ENCODE assay signal across 20 cellular contexts in genomic region chrX:14344172-14344940, GRCh38.
DNase-seq lines count a peak whose midpoint lies in the region; TF ChIP-seq lines count a peak whose summit lies in the region.
"Had no signal": no experiment of that assay in that cellular context is flagged by ENCODE, and none has a peak within 500 bp of the region (broad histone marks: within the 10 kb centered on the region; RNA-seq: fewer than 3 reads in every experiment).

No MANE protein-coding gene starts in this region.

- H3K4me1 Mint-ChIP-seq in glutamatergic neuron (ENCODE audit: low read depth, unreplicated experiment), result no peaks in the 10 kb centered on the region
- H3K4me1 Mint-ChIP-seq: CD8-positive, alpha-beta memory T cell; natural killer cell; stimulated activated memory B cell treated with anti-CD40 and anti-IgM and Interleukin-4, amounts not matched to agents 10 μg/mL and 1 μg/mL and 100 μg/mL, for 72 hours had no signal

- TF ChIP-seq CTCF in GM12875 (IDR thresholded peaks at IDR 0.05; ENCODE audit: borderline replicate concordance, insufficient read depth, low read depth, low read length) (peak; percentile 11; the same call in 1 of the 2 replicates), glutamatergic neuron (IDR thresholded peaks at IDR 0.05; ENCODE audit: partially characterized antibody, unreplicated experiment) (peak; percentile 14), lower leg skin (IDR thresholded peaks at IDR 0.05) (no peak)

- no peak overlapping the region for H3K4me3 Mint-ChIP-seq in glutamatergic neuron (ENCODE audit: unreplicated experiment)
- H3K4me3 Mint-ChIP-seq: CD8-positive, alpha-beta memory T cell; natural killer cell; stimulated activated memory B cell treated with anti-CD40 and anti-IgM and Interleukin-4, amounts not matched to agents 10 μg/mL and 1 μg/mL and 100 μg/mL, for 72 hours had no signal

- in situ Hi-C loops in ACHN (cut with HindIII; ENCODE audit: low pct_ligation_motif_present, low pct_unique_long_range_greater_than_20kb, low sequenced_read_pairs), result no loop called here

- no peaks in the 10 kb centered on the region for H3K27me3 Mint-ChIP-seq in glutamatergic neuron (ENCODE audit: unreplicated experiment)
- H3K27me3 Mint-ChIP-seq: stimulated activated memory B cell treated with anti-CD40 and anti-IgM and Interleukin-4, amounts not matched to agents 10 μg/mL and 1 μg/mL and 100 μg/mL, for 72 hours had no signal

- WGBS in lower leg skin, 2 donors, result 44 to 62% methylated on average over 3 of the region's 3 CpGs

- H3K36me3 Mint-ChIP-seq in glutamatergic neuron (ENCODE audit: unreplicated experiment), result no peaks in the 10 kb centered on the region
- H3K36me3 Mint-ChIP-seq: CD8-positive, alpha-beta memory T cell; natural killer cell; stimulated activated memory B cell treated with anti-CD40 and anti-IgM and Interleukin-4, amounts not matched to agents 10 μg/mL and 1 μg/mL and 100 μg/mL, for 72 hours had no signal

- no peak overlapping the region for H3K27ac Mint-ChIP-seq in glutamatergic neuron (ENCODE audit: unreplicated experiment)
- H3K27ac Mint-ChIP-seq: CD8-positive, alpha-beta memory T cell; natural killer cell; stimulated activated memory B cell treated with anti-CD40 and anti-IgM and Interleukin-4, amounts not matched to agents 10 μg/mL and 1 μg/mL and 100 μg/mL, for 72 hours had no signal

- peaks cover 1% of the 10 kb centered on the region for H3K9me3 Mint-ChIP-seq in glutamatergic neuron (ENCODE audit: unreplicated experiment)

- no peak overlapping the region for H3K4me3 ChIP-seq in GM12875 (ENCODE audit: low read depth, low read length)
- no peak overlapping the region for H3K4me3 ChIP-seq in lower leg skin (ENCODE audit: low read depth, poor library complexity, severe bottlenecking)
- H3K4me3 ChIP-seq: dorsolateral prefrontal cortex, SJSA1 had no signal

- intact Hi-C loops in lower leg skin (cut with DNase I; ENCODE audit: low total_unique reads), result no loop called here

- no peak for TF ChIP-seq POLR2A in lower leg skin (IDR thresholded peaks at IDR 0.05)

- DNase-seq in ACHN (peak; percentile 0), OCI-M1 (lab: John Stamatoyannopoulos, UW) (peak; percentile 1), glutamatergic neuron (no peak), COLO668 (lab: John Stamatoyannopoulos, UW; ENCODE audit: unreplicated experiment) (no peak), lower leg skin (ENCODE audit: low spot score in 2 of 2) (no peak)
- no peak for DNase-seq in activated T-cell treated with anti-CD3 and anti-CD28 coated beads, Interleukin-2, amount 50 U/mL, for 1 hour
- no peak for DNase-seq in stimulated activated naive CD4-positive, alpha-beta T cell (lab: John Stamatoyannopoulos, UW)
- DNase-seq: activated CD4-positive, alpha-beta T cell treated with anti-CD3 and anti-CD28 coated beads, Interleukin-2, amount 50 U/mL, for 1 hour; activated gamma-delta T cell; CD8-positive, alpha-beta memory T cell; DMS79; dorsolateral prefrontal cortex; HCEC 1CT; mesendoderm; natural killer cell; posterior cingulate gyrus; T-helper 2 cell had no signal

Comparison
In these comparisons a context has a peak if more than half of its experiments do, and no peak if none do; other contexts are left out.
1. DNase-seq: peak in ACHN (single experiment) and OCI-M1 (single experiment); none in glutamatergic neuron (single experiment), COLO668 (single experiment), activated T-cell treated with anti-CD3 and anti-CD28 coated beads, Interleukin-2, amount 50 U/mL, for 1 hour (single experiment), stimulated activated naive CD4-positive, alpha-beta T cell (0 of 6) and lower leg skin (0 of 2).
2. CTCF ChIP-seq: peak in GM12875 (single experiment) and glutamatergic neuron (single experiment); none in lower leg skin (0 of 3).